Comparison of ENCODE assay signal across 8 cellular contexts in the genomic region with DNA sequence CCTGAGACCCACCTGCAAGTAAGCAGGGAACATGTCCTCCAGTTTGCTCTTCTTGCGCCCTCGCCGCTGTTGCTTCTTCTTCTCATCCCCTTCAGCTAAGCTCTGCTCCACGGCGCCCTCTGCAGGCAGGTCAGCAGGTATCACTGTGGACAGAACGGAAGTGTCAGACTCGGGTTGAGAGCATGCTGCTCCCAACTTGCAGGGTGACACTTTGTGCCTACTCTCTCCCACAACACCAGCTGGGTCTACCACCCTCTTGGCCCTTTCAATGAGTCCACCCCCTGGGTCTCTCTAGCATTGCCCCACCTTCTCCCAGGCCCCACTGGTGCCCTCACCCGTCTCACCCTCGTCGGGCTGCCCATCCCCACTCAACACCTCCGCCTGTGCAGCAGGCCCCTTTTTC. TPM values are rescaled to one million over a fixed set of nuclear protein-coding genes. Genes with fewer than 3 reads are reported as not detected.
DNase-seq lines count a peak whose midpoint lies in the region; ATAC-seq and TF ChIP-seq lines count a peak whose summit lies in the region.

No MANE protein-coding gene starts in this region.

- peaks cover 72% of the 10 kb centered on the region for H3K36me3 ChIP-seq in H7 (replicated peaks; ENCODE audit: control insufficient read depth, insufficient read depth, low read length)
- peaks cover 94% of the 10 kb centered on the region for H3K36me3 ChIP-seq in SJCRH30
- H3K36me3 ChIP-seq in psoas muscle (ENCODE audit: insufficient read depth in 1 of 2, low read depth in 1 of 2), result peaks cover 18 to 100% of the 10 kb centered on the region in 2 donors

- H3K27ac ChIP-seq in SJCRH30, result no peak overlapping the region
- H3K27ac ChIP-seq in psoas muscle, result no peak overlapping the region

- peak; percentile 57 for TF ChIP-seq CTCF in psoas muscle (IDR thresholded peaks at IDR 0.05)

- no peaks in the 10 kb centered on the region for H3K9me3 ChIP-seq in SJCRH30 (replicated peaks)
- H3K9me3 ChIP-seq in psoas muscle, result no peaks in the 10 kb centered on the region

- ATAC-seq in psoas muscle, result peak; percentile 44 to 75 (median 60)

- H3K4me3 ChIP-seq in H7 (ENCODE audit: insufficient read depth, low read depth, low read length), result no peak overlapping the region
- H3K4me3 ChIP-seq in SJCRH30, result no peak overlapping the region
- H3K4me3 ChIP-seq in psoas muscle, result no peak overlapping the region

- DNase-seq in AML-193 (lab: John Stamatoyannopoulos, UW), result peak; percentile 29 to 54
- DNase-seq in H7, result peak; percentile 95
- DNase-seq in SJCRH30, result peak; percentile 74 to 77
- peak; percentile 53 for DNase-seq in activated effector memory CD4-positive, alpha-beta T cell treated with Interleukin-2 at 50 U/mL for 16 hours
- DNase-seq in glomerular visceral epithelial cell (ENCODE audit: extremely low spot score), result peak; percentile 45
- peak; percentile 72 to 89 for DNase-seq in psoas muscle
- no peak for DNase-seq in mucosa of gallbladder (ENCODE audit: low spot score)
- no peak for DNase-seq in T1000 (lab: John Stamatoyannopoulos, UW)

- intact Hi-C loops in psoas muscle (cut with DNase I), result no loop called here

- H3K27me3 ChIP-seq in H7 (ENCODE audit: control insufficient read depth, insufficient read depth, low read length) (no peaks in the 10 kb centered on the region), SJCRH30 (no peaks in the 10 kb centered on the region), psoas muscle (ENCODE audit: insufficient read depth in 3 of 3, low read length in 2 of 3) (no peaks in the 10 kb centered on the region)

- 59 to 70% (median 62%) methylated on average over 11 of the region's 11 CpGs for WGBS in psoas muscle, 3 donors

- H3K4me1 ChIP-seq in SJCRH30 (no peaks in the 10 kb centered on the region), psoas muscle (no peaks in the 10 kb centered on the region)

RNA-seq across cellular contexts. Expression of gene KMT2D, which starts 16.7 kb away (rescaled TPM):
- 16.2 and 20.8 TPM in 2 replicates for total RNA-seq in H7 (2014; rRNA removed; shearing (Covaris generic))
- 30.1 and 31.2 TPM in 2 replicates for total RNA-seq in SJCRH30 (2014; rRNA removed; shearing (Covaris generic))
- total RNA-seq in psoas muscle, result 10 to 100 TPM; 62.6 to 69.8 (median 65.1) TPM
- polyA plus RNA-seq in psoas muscle, result 10 to 100 TPM; 10.8 to 65.8 (median 13.9) TPM
- 104 TPM for total RNA-seq in mucosa of gallbladder

RNA-seq across cellular contexts. Expression of gene PRKAG1, which starts 25.3 kb away (rescaled TPM):
- 44.2 and 51.1 TPM in 2 replicates for total RNA-seq in H7 (2014; rRNA removed; shearing (Covaris generic))
- total RNA-seq in SJCRH30 (2014; rRNA removed; shearing (Covaris generic)), result 37.1 and 43.0 TPM in 2 replicates
- total RNA-seq in psoas muscle (10 to 100 TPM; 49.5 to 91.6 (median 70.6) TPM), mucosa of gallbladder (51.7 TPM)
- 100 to 1,000 TPM in 1 of 3 donors, 10 to 100 TPM in 2; 67.5 to 105 (median 86.5) TPM for polyA plus RNA-seq in psoas muscle

RNA-seq across cellular contexts. Expression of gene RHEBL1, which starts 25.9 kb away (rescaled TPM):
- total RNA-seq in H7 (2014; rRNA removed; shearing (Covaris generic)), result 5.5 and 7.1 TPM in 2 replicates
- total RNA-seq in SJCRH30 (2014; rRNA removed; shearing (Covaris generic)), result 8.8 and 9.0 TPM in 2 replicates
- total RNA-seq in psoas muscle (under 1 TPM in 1 of 4 donors, not detected in 3; 0.97 TPM), mucosa of gallbladder (0.29 TPM)
- 1 to 10 TPM in 1 of 3 donors, under 1 TPM in 2; 0.21 to 1.2 (median 0.57) TPM for polyA plus RNA-seq in psoas muscle

RNA-seq across cellular contexts. Expression of gene DDN, which starts 44.7 kb away (rescaled TPM):
- total RNA-seq in H7 (2014; rRNA removed; shearing (Covaris generic)), result 0.10 and 0.30 TPM in 2 replicates
- total RNA-seq in SJCRH30 (2014; rRNA removed; shearing (Covaris generic)), result 5.0 and 5.5 TPM in 2 replicates
- total RNA-seq in psoas muscle, result 100 to 1,000 TPM in 2 of 4 donors, 10 to 100 TPM in 2; 11.2 to 485 (median 123) TPM
- 100 to 1,000 TPM in 1 of 3 donors, 10 to 100 TPM in 2; 43.0 to 126 (median 72.6) TPM for polyA plus RNA-seq in psoas muscle
- total RNA-seq in mucosa of gallbladder, result 0.06 TPM

RNA-seq across cellular contexts. Expression of gene DHH, which starts 50.7 kb away (rescaled TPM):
- total RNA-seq in H7 (2014; rRNA removed; shearing (Covaris generic)), result not detected in 2 replicates
- total RNA-seq in SJCRH30 (2014; rRNA removed; shearing (Covaris generic)), result 0.04 and 0.13 TPM in 2 replicates
- total RNA-seq in psoas muscle (under 1 TPM; 0.07 to 0.43 (median 0.17) TPM), mucosa of gallbladder (1.5 TPM)
- under 1 TPM; 0.08 to 0.39 (median 0.17) TPM for polyA plus RNA-seq in psoas muscle

Comparison
In these comparisons a context has a peak if more than half of its experiments do, and no peak if none do; other contexts are left out.
1. DNase-seq: peak in AML-193 (2 of 2), H7 (single experiment), SJCRH30 (2 of 2), activated effector memory CD4-positive, alpha-beta T cell treated with Interleukin-2 at 50 U/mL for 16 hours (single experiment), glomerular visceral epithelial cell (single experiment) and psoas muscle (2 of 2); none in mucosa of gallbladder (single experiment) and T1000 (single experiment).